15 cellular contexts compared by ENCODE assay signal in the genomic region with DNA sequence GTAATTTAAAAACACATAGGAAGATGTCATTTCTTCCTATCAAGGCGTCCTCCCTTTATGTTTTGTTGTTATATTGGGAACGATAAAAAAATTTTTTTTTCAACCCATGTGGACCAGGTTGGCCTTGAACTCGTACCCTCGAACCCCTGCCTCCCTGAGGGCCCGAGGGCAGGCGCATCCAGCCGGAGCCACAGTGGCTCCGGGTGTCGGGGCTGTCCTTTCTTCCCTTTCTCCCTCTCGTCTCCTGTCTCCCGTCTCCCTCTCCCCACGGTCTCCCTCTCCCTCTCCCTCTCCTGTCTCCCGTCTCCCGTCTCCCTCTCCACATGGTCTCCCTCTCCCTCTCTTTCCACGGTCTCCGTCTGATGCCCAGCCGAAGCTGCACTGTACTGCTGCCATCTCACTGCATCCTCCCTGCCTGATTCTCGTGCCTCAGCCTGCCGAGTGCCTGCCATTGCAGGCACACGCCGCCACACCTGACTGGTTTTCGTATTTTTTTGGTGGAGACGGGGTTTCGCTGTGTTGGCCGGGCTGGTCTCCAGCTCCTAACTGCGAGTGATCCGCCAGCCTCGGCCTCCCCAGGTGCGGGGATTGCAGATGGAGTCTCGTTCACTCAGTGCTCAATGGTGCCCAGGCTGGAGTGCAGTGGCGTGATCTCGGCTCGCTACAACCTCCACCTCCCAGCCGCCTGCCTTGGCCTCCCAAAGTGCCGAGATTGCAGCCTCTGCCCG. TPM values are rescaled to one million over a fixed set of nuclear protein-coding genes. Genes with fewer than 3 reads are reported as not detected.
"Had no signal": no experiment of that assay in that cellular context is flagged by ENCODE, and none has a peak within 500 bp of the region (broad histone marks: within the 10 kb centered on the region; RNA-seq: fewer than 3 reads in every experiment).

No MANE protein-coding gene starts in this region.

RNA-seq across cellular contexts. Expression of a gene that starts 22.8 kb away (rescaled TPM):
- total RNA-seq: stomach, subcutaneous adipose tissue, suprapubic skin, temporal lobe, thoracic aorta, thyroid gland, tibial nerve, transverse colon, upper lobe of left lung, upper lobe of right lung, ureter, urinary bladder, uterus, vagina had no signal
- polyA plus RNA-seq: stomach, thymus, urinary bladder had no signal
